27 cellular contexts compared by ENCODE assay signal in the genomic region with DNA sequence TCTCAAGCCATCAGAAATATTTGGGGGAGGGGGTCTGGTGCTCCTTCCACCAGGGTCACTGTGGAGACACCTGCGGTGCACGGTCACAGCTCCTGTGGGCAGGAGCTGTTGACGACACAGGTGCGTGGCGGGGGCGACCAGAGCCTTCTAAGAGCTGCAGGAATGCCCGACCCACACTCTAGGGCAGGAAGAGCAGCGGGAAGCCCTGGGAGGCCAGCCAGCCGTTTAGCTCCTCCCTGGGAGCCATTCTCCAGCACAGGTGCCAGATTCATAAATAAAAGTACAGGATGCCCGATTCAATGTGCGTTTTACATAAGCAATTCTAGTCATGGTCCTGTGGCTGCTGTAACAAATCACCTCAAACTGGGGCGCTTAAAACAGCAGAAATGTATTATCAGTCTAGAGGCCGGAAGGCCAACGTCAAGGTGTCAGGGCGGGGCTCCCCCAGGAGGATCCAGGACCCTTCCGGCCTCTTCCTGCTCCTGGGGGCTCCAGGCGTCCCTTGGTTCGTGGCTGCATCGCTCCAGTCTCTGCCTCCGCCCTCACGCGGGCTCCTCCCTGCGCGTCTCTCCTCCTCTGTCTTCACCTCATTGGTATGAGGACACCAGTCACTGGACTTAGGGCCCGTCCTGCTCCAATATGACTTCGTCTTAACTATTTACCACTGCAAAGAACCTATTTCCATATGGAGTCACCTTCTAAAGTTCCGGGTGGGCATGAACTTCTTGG.
DNase-seq lines count a peak whose midpoint lies in the region; ATAC-seq, FAIRE-seq and TF ChIP-seq lines count a peak whose summit lies in the region.
"Had no signal": no experiment of that assay in that cellular context is flagged by ENCODE, and none has a peak within 500 bp of the region (broad histone marks: within the 10 kb centered on the region; RNA-seq: fewer than 3 reads in every experiment).

No MANE protein-coding gene starts in this region.

- H2BK15ac ChIP-seq in H1 (ENCODE audit: low read length) = no peak overlapping the region; the same call in 1 of the 2 replicates

- TF ChIP-seq CTCF in H1 (IDR thresholded peaks at IDR 0.05; ENCODE audit: control extremely low read depth in 1 of 3, insufficient read depth in 1 of 3, low read depth in 1 of 3, low read length in 3 of 3) (no peak), PC-3 (conservative IDR thresholded peaks at IDR 0.05; ENCODE audit: low read depth, low read length) (no peak)
- no peak for TF ChIP-seq CTCF in CD4-positive, alpha-beta T cell (IDR thresholded peaks at IDR 0.05)

- H3K79me2 ChIP-seq in H1 (ENCODE audit: control insufficient read depth in 1 of 2, insufficient read depth in 2 of 2, low read length in 2 of 2) (no peaks in the 10 kb centered on the region), PC-3 (ENCODE audit: low read length) (no peaks in the 10 kb centered on the region)

- H2AFZ ChIP-seq in H1 (ENCODE audit: low read length) (no peak overlapping the region), PC-3 (ENCODE audit: low read length) (no peak overlapping the region)

- H3K27me3 ChIP-seq in HUES48 (ENCODE audit: control insufficient read depth, insufficient read depth, low read length) = peaks cover 23% of the 10 kb centered on the region
- H3K27me3 ChIP-seq in H1 (replicated peaks in 1 of 4; ENCODE audit: control insufficient read depth in 3 of 4, extremely low read depth in 1 of 4, insufficient read depth in 3 of 4, low read length in 3 of 4) = peaks cover 0 to 7% (median 1%) of the 10 kb centered on the region in 4 experiments; a peak in 3 of 7 replicates
- peaks cover 31% of the 10 kb centered on the region for H3K27me3 ChIP-seq in CD4-positive, alpha-beta T cell (ENCODE audit: control insufficient read depth, insufficient read depth, low read length)
- H3K27me3 ChIP-seq in PC-3 (ENCODE audit: low read length) = peaks cover 42% of the 10 kb centered on the region
- H3K27me3 ChIP-seq: tibial artery had no signal

- 0 out of 2 replicates have a peak overlapping the region, but pooled peaks have one; percentile 51 for H3K18ac ChIP-seq in H1 (ENCODE audit: extremely low read depth, low read length)

- H3K9me3 Mint-ChIP-seq in CD4-positive, alpha-beta T cell = no peaks in the 10 kb centered on the region
- H3K9me3 Mint-ChIP-seq: activated CD4-positive, alpha-beta T cell treated with anti-CD3 and anti-CD28 coated beads, Interleukin-2, amount 10 ng/mL, durations not matched to agents 7 days and 5 days; activated naive CD8-positive, alpha-beta T cell treated with anti-CD3 and anti-CD28 coated beads for 36 hours; CD8-positive, alpha-beta T cell; stimulated activated naive CD8-positive, alpha-beta T cell treated with anti-CD3 and anti-CD28 coated beads, Interleukin-15, Interleukin-2, amounts not matched to agents 100 ng/mL and 50 ng/mL, for 24 hours; T-cell had no signal

- 52% methylated on average over 27 of the region's 27 CpGs; no CpG with 5 or more reads in 1 of the 2 experiments for WGBS in H1 (ENCODE audit: extremely low coverage in 1 of 2, insufficient coverage in 1 of 2, insufficient read length in 1 of 2, insufficient replicate concordance in 2 of 2, low coverage in 1 of 2, low lambda C conversion rate in 2 of 2, missing lambda C conversion rate in 1 of 2), 2 experiments

- intact Hi-C loops in posterior vena cava (cut with DNase I) (no loop called here), PC-3 (cut with micrococcal nuclease) (no loop called here)
- intact Hi-C loops in CD4-positive, alpha-beta T cell (cut with DNase I, micrococcal nuclease) = no loop called here

- no peaks in the 10 kb centered on the region for H3K79me1 ChIP-seq in H1 (ENCODE audit: low read depth, low read length)

- peaks cover 29% of the 10 kb centered on the region for H3K4me1 ChIP-seq in HUES48 (ENCODE audit: control insufficient read depth, insufficient read depth, low read length)
- peaks cover 7 to 19% (median 15%) of the 10 kb centered on the region in 4 experiments for H3K4me1 ChIP-seq in H1 (replicated peaks in 1 of 4; ENCODE audit: control insufficient read depth in 3 of 4, insufficient read depth in 4 of 4, low read length in 3 of 4)
- no peaks in the 10 kb centered on the region for H3K4me1 ChIP-seq in PC-3 (ENCODE audit: insufficient read depth, low read length)
- H3K4me1 ChIP-seq: tibial artery had no signal

- no peak overlapping the region for H3K14ac ChIP-seq in H1 (ENCODE audit: insufficient read length)

- H3K27ac Mint-ChIP-seq in CD4-positive, alpha-beta T cell = no peak overlapping the region
- H3K27ac Mint-ChIP-seq: activated CD4-positive, alpha-beta T cell treated with anti-CD3 and anti-CD28 coated beads, Interleukin-2, amount 10 ng/mL, durations not matched to agents 7 days and 5 days; activated naive CD8-positive, alpha-beta T cell treated with anti-CD3 and anti-CD28 coated beads for 36 hours; CD8-positive, alpha-beta T cell; immature natural killer cell; stimulated activated naive CD8-positive, alpha-beta T cell treated with anti-CD3 and anti-CD28 coated beads, Interleukin-15, Interleukin-2, amounts not matched to agents 100 ng/mL and 50 ng/mL, for 24 hours had no signal

- ATAC-seq in CD4-positive, alpha-beta T cell (ENCODE audit: poor library complexity) = no peak
- ATAC-seq in PC-3 = no peak
- ATAC-seq: CD8-positive, alpha-beta T cell; T-cell had no signal

- CTCF ChIA-PET in H1 (lab: Charles Lee; ENCODE audit: partially characterized antibody) (interaction anchor here (0.5 to 1.5 kb wide), 5 partner anchors 14 to 799 kb away, joined by 3 to 5 read pairs (median 4); no protein-coding TSS in a partner anchor), PC-3 (lab: Charles Lee) (interaction anchor here (0.5 kb wide), 1 partner anchor 69 kb away, joined by 3 read pairs; no protein-coding TSS in a partner anchor)
- CTCF ChIA-PET in CD4-positive, alpha-beta T cell (lab: Charles Lee) = no interaction called here

- H3K9me3 ChIP-seq in HUES48 (ENCODE audit: control insufficient read depth, insufficient read depth, low read length) = no peaks in the 10 kb centered on the region; the same call in 1 of the 2 replicates
- H3K9me3 ChIP-seq in H1 (ENCODE audit: insufficient read depth in 2 of 2, low read depth in 1 of 2, low read length in 1 of 2) = peaks cover 4% of the 10 kb centered on the region in 2 experiments; a peak in 1 of 4 replicates
- no peaks in the 10 kb centered on the region for H3K9me3 ChIP-seq in CD4-positive, alpha-beta T cell (ENCODE audit: control insufficient read depth, low read length)
- H3K9me3 ChIP-seq in PC-3 (ENCODE audit: low read length) = no peaks in the 10 kb centered on the region
- H3K9me3 ChIP-seq: tibial artery had no signal

- H2BK12ac ChIP-seq in H1 (ENCODE audit: low read depth, low read length) = 0 out of 2 replicates have a peak overlapping the region, but pooled peaks have one; percentile 28

- H2BK5ac ChIP-seq in H1 (ENCODE audit: low read depth, low read length) = peak overlapping the region; percentile 56; the same call in 1 of the 2 replicates

- no peaks in the 10 kb centered on the region for H3K36me3 ChIP-seq in HUES48 (ENCODE audit: control insufficient read depth, insufficient read depth, low read length)
- H3K36me3 ChIP-seq in H1 (ENCODE audit: control insufficient read depth in 2 of 4, insufficient read depth in 4 of 4, low read length in 3 of 4) = no peaks in the 10 kb centered on the region; a peak in 1 of 8 replicates
- H3K36me3 ChIP-seq in PC-3 (ENCODE audit: low read depth, low read length) = no peaks in the 10 kb centered on the region

- H4K8ac ChIP-seq in H1 (ENCODE audit: extremely low read depth, insufficient read depth, low read length) = no peak overlapping the region

- TF ChIP-seq POLR2A in H1 (IDR thresholded peaks at IDR 0.05; ENCODE audit: control extremely low read depth in 1 of 2, low read depth in 2 of 2, low read length in 2 of 2) = no peak

- no peak for TF ChIP-seq EP300 in H1 (IDR thresholded peaks at IDR 0.05; ENCODE audit: borderline replicate concordance in 1 of 2, low read depth in 2 of 2, low read length in 2 of 2)

- H3K4me1 Mint-ChIP-seq in CD4-positive, alpha-beta T cell (ENCODE audit: low read depth) = no peaks in the 10 kb centered on the region
- H3K4me1 Mint-ChIP-seq: activated CD4-positive, alpha-beta T cell treated with anti-CD3 and anti-CD28 coated beads, Interleukin-2, amount 10 ng/mL, durations not matched to agents 7 days and 5 days; activated naive CD8-positive, alpha-beta T cell treated with anti-CD3 and anti-CD28 coated beads for 36 hours; immature natural killer cell; T-cell had no signal

- BruUV-seq in PC-3 (replicated peaks; lab: Mats Ljungman, UMichigan) = no TSS peak

- no peak overlapping the region for H4K91ac ChIP-seq in H1 (replicated peaks; ENCODE audit: insufficient read length, low read length)

- no peak for FAIRE-seq in H1 (lab: Jason Lieb, UNC)
- FAIRE-seq: TTC549 had no signal

- peak overlapping the region; percentile 42 to 56 for H3K4me2 ChIP-seq in H1 (ENCODE audit: insufficient read depth in 1 of 2, low read depth in 2 of 2, low read length in 2 of 2)
- no peak overlapping the region for H3K4me2 ChIP-seq in PC-3 (ENCODE audit: low read length)

- H3K56ac ChIP-seq in H1 (replicated peaks; ENCODE audit: insufficient read length, low read depth, low read length) = no peak overlapping the region

- H4K5ac ChIP-seq in H1 (ENCODE audit: insufficient read length, low read depth, low read length) = no peak overlapping the region

- H3F3A ChIP-seq in PC-3 (ENCODE audit: low read length, unreplicated experiment) = no peaks in the 10 kb centered on the region

- H4K20me1 ChIP-seq in H1 (replicated peaks in 1 of 2; ENCODE audit: control insufficient read depth in 1 of 2, insufficient read depth in 2 of 2, low read length in 2 of 2) (no peaks in the 10 kb centered on the region), PC-3 (ENCODE audit: low read length) (no peaks in the 10 kb centered on the region)

- H3K4ac ChIP-seq in H1 (replicated peaks; ENCODE audit: insufficient read length, low read depth, low read length) = no peak overlapping the region

- H3K4me3 ChIP-seq in HUES48 (ENCODE audit: low read depth, low read length) (peak overlapping the region; percentile 43), H1 (ENCODE audit: extremely low read depth in 1 of 4, insufficient read depth in 2 of 4, low read depth in 3 of 4, low read length in 4 of 4) (peak overlapping the region in 2 of 4 experiments; percentile 1 to 20; a peak in 1 of 8 replicates), PC-3 (ENCODE audit: low read length) (no peak overlapping the region)
- H3K4me3 ChIP-seq: tibial artery had no signal

- no peak for DNase-seq in H1 (ENCODE audit: low read depth in 1 of 2, low spot score in 2 of 2)
- peak; percentile 86 for DNase-seq in islet precursor cell
- peak; percentile 63 for DNase-seq in posterior vena cava (ENCODE audit: low spot score)
- DNase-seq in CD4-positive, alpha-beta T cell = no peak
- DNase-seq in NCI-H187 (lab: John Stamatoyannopoulos, UW) = no peak
- DNase-seq in SIG-M5 (lab: John Stamatoyannopoulos, UW) = no peak
- DNase-seq in PC-3 = no peak
- DNase-seq: activated CD4-positive, alpha-beta T cell treated with anti-CD3 and anti-CD28 coated beads, Interleukin-2, amount 10 ng/mL, durations not matched to agents 7 days and 5 days; activated CD8-positive, alpha-beta memory T cell treated with anti-CD3 and anti-CD28 coated beads, Interleukin-2, amount 50 U/mL, for 48 hours; activated naive CD8-positive, alpha-beta T cell treated with anti-CD3 and anti-CD28 coated beads for 36 hours; CD8-positive, alpha-beta T cell; DMS153; effector memory CD4-positive, alpha-beta T cell; GDM1; immature natural killer cell; Kasumi-1; left ventricle myocardium superior; NCI-H1048; NCI-H1930; NCI-H226; NCI-H748 treated with DMSO at 0.1 percent for 48 hours; Right ventricle myocardium superior; T-cell; tibial artery had no signal

- no peak overlapping the region for H2AK5ac ChIP-seq in H1 (ENCODE audit: low read depth, low read length)

- H3K4me3 Mint-ChIP-seq in CD4-positive, alpha-beta T cell = no peak overlapping the region
- H3K4me3 Mint-ChIP-seq: activated CD4-positive, alpha-beta T cell treated with anti-CD3 and anti-CD28 coated beads, Interleukin-2, amount 10 ng/mL, durations not matched to agents 7 days and 5 days; activated naive CD8-positive, alpha-beta T cell treated with anti-CD3 and anti-CD28 coated beads for 36 hours; CD8-positive, alpha-beta T cell; stimulated activated naive CD8-positive, alpha-beta T cell treated with anti-CD3 and anti-CD28 coated beads, Interleukin-15, Interleukin-2, amounts not matched to agents 100 ng/mL and 50 ng/mL, for 24 hours; T-cell had no signal

- H3K36me3 Mint-ChIP-seq in CD4-positive, alpha-beta T cell (ENCODE audit: low read depth) = no peaks in the 10 kb centered on the region
- H3K36me3 Mint-ChIP-seq: activated naive CD8-positive, alpha-beta T cell treated with anti-CD3 and anti-CD28 coated beads for 36 hours; CD8-positive, alpha-beta T cell; immature natural killer cell; T-cell had no signal

- H2BK20ac ChIP-seq in H1 (ENCODE audit: low read length) = peak overlapping the region; percentile 8; the same call in 1 of the 2 replicates

- H3K27ac ChIP-seq in HUES48 (ENCODE audit: low read depth, low read length) (peak overlapping the region; percentile 67), H1 (ENCODE audit: low read depth, low read length) (no peak overlapping the region), PC-3 (ENCODE audit: low read length) (no peak overlapping the region)
- H3K27ac ChIP-seq in CD4-positive, alpha-beta T cell (ENCODE audit: low read depth, low read length) = no peak overlapping the region
- H3K27ac ChIP-seq: tibial artery had no signal

- no peak overlapping the region for H2BK120ac ChIP-seq in H1 (replicated peaks; ENCODE audit: low read depth, low read length)

- POLR2A ChIA-PET in H1 (lab: Charles Lee; ENCODE audit: partially characterized antibody) = interaction anchor here (0.9 to 1.3 kb wide), 4 partner anchors 8 to 41 kb away, joined by 3 to 5 read pairs (median 4); no protein-coding TSS in a partner anchor
- POLR2A ChIA-PET in CD4-positive, alpha-beta T cell (lab: Charles Lee) = no interaction called here
- POLR2A ChIA-PET in PC-3 (lab: Charles Lee; ENCODE audit: unreplicated experiment) = no interaction called here

- no peak for TF ChIP-seq RAD21 in H1 (IDR thresholded peaks at IDR 0.05 in 1 of 2, conservative IDR thresholded peaks at IDR 0.05 in 1 of 2; ENCODE audit: low read depth in 2 of 2, low read length in 2 of 2)

- peaks cover 60% of the 10 kb centered on the region for H3K27me3 Mint-ChIP-seq in CD4-positive, alpha-beta T cell

- no peak overlapping the region for H3K9ac ChIP-seq in HUES48 (ENCODE audit: low read depth, low read length)
- no peak overlapping the region; a peak in 1 of 7 replicates for H3K9ac ChIP-seq in H1 (replicated peaks in 1 of 4; ENCODE audit: extremely low read depth in 1 of 4, low read depth in 3 of 4, low read length in 3 of 4)
- no peak overlapping the region for H3K9ac ChIP-seq in PC-3 (ENCODE audit: low read length)

- no peaks in the 10 kb centered on the region for H3K9me2 ChIP-seq in PC-3 (replicated peaks; ENCODE audit: low read length)

- no peaks in the 10 kb centered on the region; the same call in 1 of the 2 replicates for H3K23me2 ChIP-seq in H1 (ENCODE audit: low read depth, low read length)

- no peak overlapping the region for H3K23ac ChIP-seq in H1 (ENCODE audit: insufficient read length)

Comparison
In these comparisons a context has a peak if more than half of its experiments do, and no peak if none do; other contexts are left out.
1. DNase-seq: peak in islet precursor cell (single experiment) and posterior vena cava (single experiment); none in H1 (0 of 2), CD4-positive, alpha-beta T cell (0 of 10), NCI-H187 (0 of 2), SIG-M5 (single experiment) and PC-3 (single experiment).